ENCODE assay signal across 8 cellular contexts in genomic region chr14:51507556-51508511, GRCh38.
DNase-seq lines count a peak whose midpoint lies in the region; ATAC-seq and TF ChIP-seq lines count a peak whose summit lies in the region.

No MANE protein-coding gene starts in this region.

- H3K27ac Mint-ChIP-seq in activated T-helper 17 cell treated with anti-CD3 and anti-CD28 coated beads, Interleukin-2, amount 50 U/mL, for 72 hours: no peak overlapping the region

- no peak for TF ChIP-seq CTCF in cardiac muscle cell (IDR thresholded peaks at IDR 0.05; ENCODE audit: low read depth, low read length)

- no peaks in the 10 kb centered on the region for H3K36me3 Mint-ChIP-seq in activated T-helper 17 cell treated with anti-CD3 and anti-CD28 coated beads, Interleukin-2, amount 50 U/mL, for 72 hours (ENCODE audit: low read depth)

- H3K4me1 ChIP-seq in cardiac muscle cell (ENCODE audit: low read depth) (no peaks in the 10 kb centered on the region), skeletal muscle satellite cell (ENCODE audit: control insufficient read depth, insufficient read depth, low read length) (peaks cover 24% of the 10 kb centered on the region)

- no peak overlapping the region for H3K4me3 Mint-ChIP-seq in activated T-helper 17 cell treated with anti-CD3 and anti-CD28 coated beads, Interleukin-2, amount 50 U/mL, for 72 hours

- no peaks in the 10 kb centered on the region for H3K9me3 Mint-ChIP-seq in activated T-helper 17 cell treated with anti-CD3 and anti-CD28 coated beads, Interleukin-2, amount 50 U/mL, for 72 hours

- H3K27me3 ChIP-seq in cardiac muscle cell: no peaks in the 10 kb centered on the region
- H3K27me3 ChIP-seq in skeletal muscle satellite cell (ENCODE audit: control insufficient read depth, insufficient read depth, low read length): no peaks in the 10 kb centered on the region

- peak; percentile 77 for DNase-seq in GM04503 (ENCODE audit: low read depth)
- DNase-seq in cardiac muscle cell (ENCODE audit: low read depth in 1 of 2, low spot score in 1 of 2): peak; percentile 66 to 78
- DNase-seq in MV-4-11 (lab: John Stamatoyannopoulos, UW): no peak
- no peak for DNase-seq in iPS-NIHi7 (ENCODE audit: extremely low spot score)

- no peaks in the 10 kb centered on the region for H3K4me1 Mint-ChIP-seq in activated T-helper 17 cell treated with anti-CD3 and anti-CD28 coated beads, Interleukin-2, amount 50 U/mL, for 72 hours

- peak overlapping the region; percentile 58 for H3K27ac ChIP-seq in cardiac muscle cell

- H3K4me3 ChIP-seq in cardiac muscle cell (no peak overlapping the region), skeletal muscle satellite cell (ENCODE audit: low read length) (no peak overlapping the region)

- peaks cover 17% of the 10 kb centered on the region for H3K27me3 Mint-ChIP-seq in activated T-helper 17 cell treated with anti-CD3 and anti-CD28 coated beads, Interleukin-2, amount 50 U/mL, for 72 hours

- H3K4me2 ChIP-seq in skeletal muscle satellite cell (ENCODE audit: low read length): peak overlapping the region; percentile 59

- H3K9me3 ChIP-seq in cardiac muscle cell (ENCODE audit: low read depth) (no peaks in the 10 kb centered on the region), skeletal muscle satellite cell (replicated peaks; ENCODE audit: low read length) (no peaks in the 10 kb centered on the region)

- ATAC-seq in SK-N-SH treated with all-trans-retinoic acid at 6 μM for 48 hours (peak; percentile 90), HG03460 (IDR thresholded peaks at IDR 0.05; ENCODE audit: unreplicated experiment) (no peak)
- no peak for ATAC-seq in activated T-helper 17 cell treated with anti-CD3 and anti-CD28 coated beads, Interleukin-2, amount 50 U/mL, for 72 hours (replicated peaks)

- H3K9ac ChIP-seq in skeletal muscle satellite cell (ENCODE audit: low read depth, low read length): peak overlapping the region; percentile 53

- H3K36me3 ChIP-seq in cardiac muscle cell (no peaks in the 10 kb centered on the region), skeletal muscle satellite cell (ENCODE audit: insufficient read depth, low read length) (no peaks in the 10 kb centered on the region)

TF ChIP-seq in SK-N-SH treated with all-trans-retinoic acid at 6 μM for 48 hours, 23 proteins besides CTCF, POLR2A, EP300 and RAD21 (continues in another document):
- TF ChIP-seq RARB (CRISPR knock-in tag; IDR thresholded peaks at IDR 0.05): no peak
- no peak for TF ChIP-seq ZFP30 (CRISPR knock-in tag; IDR thresholded peaks at IDR 0.05)
- TF ChIP-seq ARNTL (CRISPR knock-in tag; IDR thresholded peaks at IDR 0.05; ENCODE audit: borderline replicate concordance, low read depth): no peak
- no peak for TF ChIP-seq TOX (CRISPR knock-in tag; IDR thresholded peaks at IDR 0.05; ENCODE audit: borderline replicate concordance)
- TF ChIP-seq ZFP3 (CRISPR knock-in tag; IDR thresholded peaks at IDR 0.05): no peak
- no peak for TF ChIP-seq ZNF8 (CRISPR knock-in tag; IDR thresholded peaks at IDR 0.05)
- peak; percentile 87; the same call in 1 of the 2 replicates for TF ChIP-seq PATZ1 (CRISPR knock-in tag; IDR thresholded peaks at IDR 0.05; ENCODE audit: borderline replicate concordance)
- peak; percentile 81 for TF ChIP-seq ISL1 (CRISPR knock-in tag; IDR thresholded peaks at IDR 0.05)
- TF ChIP-seq ZNF70 (CRISPR knock-in tag; IDR thresholded peaks at IDR 0.05): 0 out of 2 replicates have a peak, but pooled peaks have one; percentile 34
- TF ChIP-seq CSDC2 (CRISPR knock-in tag; IDR thresholded peaks at IDR 0.05): no peak
- no peak for TF ChIP-seq BACH2 (CRISPR knock-in tag; IDR thresholded peaks at IDR 0.05; ENCODE audit: borderline replicate concordance)
- TF ChIP-seq TCF4 (CRISPR knock-in tag; IDR thresholded peaks at IDR 0.05; ENCODE audit: borderline replicate concordance): peak; percentile 68
- no peak for TF ChIP-seq SNAI2 (CRISPR knock-in tag; IDR thresholded peaks at IDR 0.05)
- TF ChIP-seq ZNF565 (CRISPR knock-in tag; conservative IDR thresholded peaks at IDR 0.05; ENCODE audit: low read depth): no peak
- TF ChIP-seq POU6F1 (CRISPR knock-in tag; IDR thresholded peaks at IDR 0.05; ENCODE audit: borderline replicate concordance, low read depth): no peak
- TF ChIP-seq OSR1 (CRISPR knock-in tag; IDR thresholded peaks at IDR 0.05): no peak
- TF ChIP-seq ZC3H10 (CRISPR knock-in tag; IDR thresholded peaks at IDR 0.05): no peak
- no peak for TF ChIP-seq CREB5 (CRISPR knock-in tag; IDR thresholded peaks at IDR 0.05; ENCODE audit: low read depth)
- peak; percentile 62; the same call in 1 of the 2 replicates for TF ChIP-seq TSHZ2 (CRISPR knock-in tag; IDR thresholded peaks at IDR 0.05)
- TF ChIP-seq GLIS3 (CRISPR knock-in tag; IDR thresholded peaks at IDR 0.05): no peak
- TF ChIP-seq CSRNP3 (CRISPR knock-in tag; IDR thresholded peaks at IDR 0.05): no peak

Comparison
In these comparisons a context has a peak if more than half of its experiments do, and no peak if none do; other contexts are left out.
1. DNase-seq: peak in GM04503 (single experiment) and cardiac muscle cell (2 of 2); none in MV-4-11 (single experiment) and iPS-NIHi7 (single experiment).